14 cellular contexts compared by ENCODE assay signal in genomic region chr19:8449830-8450229, GRCh38. TPM values are rescaled to one million over a fixed set of nuclear protein-coding genes. Genes with fewer than 3 reads are reported as not detected.
A peak's percentile ranks its signal among the peaks of the same experiment; 100 is the strongest.
DNase-seq lines count a peak whose midpoint lies in the region; ATAC-seq, FAIRE-seq and TF ChIP-seq lines count a peak whose summit lies in the region.
"Had no signal": no experiment of that assay in that cellular context is flagged by ENCODE, and none has a peak within 500 bp of the region (broad histone marks: within the 10 kb centered on the region; RNA-seq: fewer than 3 reads in every experiment).

No MANE protein-coding gene starts in this region.

- in situ Hi-C loops in HepG2 (cut with HindIII; ENCODE audit: extremely low pct_ligation_motif_present, low pct_unique_long_range_greater_than_20kb), result loop anchor here (5.0 kb wide), 1 partner anchor 38 kb away; the partner anchor contains the start of gene MARCHF2

- CTCF ChIA-PET in HepG2 (lab: Yijun Ruan, JAX; ENCODE audit: low intra/inter-chr PET ratio, low total read pairs), result no interaction called here

- H3K4me3 Mint-ChIP-seq in activated naive CD8-positive, alpha-beta T cell treated with anti-CD3 and anti-CD28 coated beads for 36 hours, result no peak overlapping the region

- TF ChIP-seq EP300 in HepG2 (IDR thresholded peaks at IDR 0.05; ENCODE audit: low read depth in 2 of 2, low read length in 2 of 2) (no peak), HepG2 (CRISPR knock-in tag; IDR thresholded peaks at IDR 0.05; ENCODE audit: borderline replicate concordance) (no peak)

- DNase-seq in HepG2 (ENCODE audit: low spot score) (peak; percentile 25), right lobe of liver (no peak), kidney (no peak), glomerular visceral epithelial cell (ENCODE audit: extremely low spot score) (no peak), GF-D8 (lab: John Stamatoyannopoulos, UW) (no peak)
- DNase-seq in activated naive CD8-positive, alpha-beta T cell treated with anti-CD3 and anti-CD28 coated beads for 36 hours, result no peak
- no peak for DNase-seq in stimulated activated CD4-positive, alpha-beta T cell treated with anti-CD3 and anti-CD28 coated beads, Interleukin-12 subunit alpha, Interleukin-12 subunit beta, amount 100 ng/mL, for 4 hours
- DNase-seq: activated CD8-positive, alpha-beta memory T cell treated with anti-CD3 and anti-CD28 coated beads, Interleukin-2, amount 50 U/mL, for 48 hours; central memory CD4-positive, alpha-beta T cell; GM23248; thyroid gland had no signal

- H3K9me3 ChIP-seq in HepG2 (ENCODE audit: low read length) (no peaks in the 10 kb centered on the region), right lobe of liver (no peaks in the 10 kb centered on the region), kidney (ENCODE audit: control insufficient read depth in 1 of 2, low read length in 2 of 2) (no peaks in the 10 kb centered on the region)
- H3K9me3 ChIP-seq: thyroid gland had no signal

- H3K4me1 Mint-ChIP-seq in activated naive CD8-positive, alpha-beta T cell treated with anti-CD3 and anti-CD28 coated beads for 36 hours, result peaks cover 69% of the 10 kb centered on the region

- peaks cover 43% of the 10 kb centered on the region for H3K36me3 Mint-ChIP-seq in activated naive CD8-positive, alpha-beta T cell treated with anti-CD3 and anti-CD28 coated beads for 36 hours

- H3K4me3 ChIP-seq in HepG2 (replicated peaks in 1 of 3; ENCODE audit: insufficient read depth in 1 of 3, low read depth in 2 of 3, low read length in 3 of 3) (no peak overlapping the region), right lobe of liver (no peak overlapping the region), kidney (ENCODE audit: low read length in 2 of 2) (peak overlapping the region; percentile 22 to 32)
- H3K4me3 ChIP-seq: GM23248, thyroid gland had no signal

- H3K9ac ChIP-seq in HepG2 (ENCODE audit: insufficient read depth, low read depth, low read length), result peak overlapping the region; percentile 12; the same call in 1 of the 2 replicates
- H3K9ac ChIP-seq in kidney (ENCODE audit: low read length in 2 of 2), result no peak overlapping the region
- H3K9ac ChIP-seq: GM23248, KMS-11 had no signal

- H3K36me3 ChIP-seq in HepG2 (replicated peaks in 1 of 2; ENCODE audit: control insufficient read depth in 1 of 2, insufficient read depth in 2 of 2, low read length in 2 of 2), result peaks cover 8 to 28% of the 10 kb centered on the region in 2 experiments
- H3K36me3 ChIP-seq in right lobe of liver, result peaks cover 0 to 10% (median 2%) of the 10 kb centered on the region in 4 donors
- peaks cover 0 to 19% of the 10 kb centered on the region in 2 donors for H3K36me3 ChIP-seq in kidney (ENCODE audit: control insufficient read depth in 1 of 2, insufficient read depth in 2 of 2, low read length in 2 of 2)
- H3K36me3 ChIP-seq: thyroid gland had no signal

- peak overlapping the region; percentile 63 for H3K4me2 ChIP-seq in HepG2 (ENCODE audit: low read depth, low read length)
- H3K4me2 ChIP-seq: KMS-11 had no signal

- H3K4me1 ChIP-seq in HepG2 (ENCODE audit: insufficient read depth, low read length) (peaks cover 75% of the 10 kb centered on the region), right lobe of liver (peaks cover 5 to 78% (median 33%) of the 10 kb centered on the region in 4 donors), kidney (ENCODE audit: control insufficient read depth in 1 of 2, insufficient read depth in 1 of 2, low read depth in 1 of 2, low read length in 2 of 2) (peaks cover 42 to 55% of the 10 kb centered on the region in 2 donors)

- H4K20me1 ChIP-seq in HepG2 (ENCODE audit: insufficient read depth, low read length), result peaks cover 93% of the 10 kb centered on the region

- BruUV-seq in HepG2 (replicated peaks; lab: Mats Ljungman, UMichigan), result no TSS peak

- H3K27ac ChIP-seq in HepG2 (ENCODE audit: extremely low read length, insufficient read depth, low read length) (peak overlapping the region; percentile 9), right lobe of liver (no peak overlapping the region), kidney (ENCODE audit: low read depth in 2 of 2, low read length in 2 of 2) (no peak overlapping the region)
- H3K27ac ChIP-seq: GM23248, KMS-11, thyroid gland had no signal

- POLR2A ChIA-PET in HepG2 (lab: Yijun Ruan, JAX), result interaction anchor here (1.0 to 2.4 kb wide), 4 partner anchors 25 to 97 kb away, joined by 3 to 13 read pairs (median 5); partner anchors contain the start of genes MARCHF2 and ZNF414

- TF ChIP-seq CTCF in HepG2 (CRISPR knock-in tag; IDR thresholded peaks at IDR 0.05) (no peak), right lobe of liver (IDR thresholded peaks at IDR 0.05) (no peak), kidney (IDR thresholded peaks at IDR 0.05; ENCODE audit: borderline replicate concordance, extremely low read depth, insufficient read depth) (no peak)

- TF ChIP-seq POLR2A in HepG2 (IDR thresholded peaks at IDR 0.05; ENCODE audit: insufficient read depth in 1 of 2, low read depth in 2 of 2, low read length in 2 of 2), result 0 out of 4 replicates have a peak, but pooled peaks of 1 of the 2 experiments have one; percentile 15
- TF ChIP-seq POLR2A in right lobe of liver (IDR thresholded peaks at IDR 0.05), result no peak

- H3K27ac Mint-ChIP-seq in activated naive CD8-positive, alpha-beta T cell treated with anti-CD3 and anti-CD28 coated beads for 36 hours, result peak overlapping the region; percentile 44

- 69% methylated on average over 6 of the region's 8 CpGs for WGBS in HepG2 (ENCODE audit: low lambda C conversion rate)
- 72% methylated on average over 4 of the region's 8 CpGs for WGBS in right lobe of liver (ENCODE audit: insufficient coverage, low coverage, low lambda C conversion rate, missing lambda C conversion rate)

- no peak for TF ChIP-seq RAD21 in HepG2 (CRISPR knock-in tag; IDR thresholded peaks at IDR 0.05)

- no peak overlapping the region for H2AFZ ChIP-seq in HepG2 (ENCODE audit: low read length)
- H2AFZ ChIP-seq: GM23248 had no signal

- ATAC-seq in HepG2 (peak; percentile 45), right lobe of liver (no peak), GM21447 (IDR thresholded peaks at IDR 0.05; ENCODE audit: unreplicated experiment) (no peak)
- ATAC-seq: left lobe of liver had no signal

- intact Hi-C loops in HepG2 (cut with micrococcal nuclease; ENCODE audit: unreplicated experiment) (loop anchor here (5.0 to 10.0 kb wide), 2 partner anchors 38 to 95 kb away; partner anchors contain the start of gene MARCHF2), right lobe of liver (cut with DNase I) (no loop called here), kidney (cut with DNase I) (no loop called here)

- H3K27me3 Mint-ChIP-seq in activated naive CD8-positive, alpha-beta T cell treated with anti-CD3 and anti-CD28 coated beads for 36 hours, result no peaks in the 10 kb centered on the region

- H3K27me3 ChIP-seq in HepG2 (ENCODE audit: control insufficient read depth in 1 of 2, insufficient read depth in 2 of 2, low read length in 2 of 2) (no peaks in the 10 kb centered on the region), right lobe of liver (no peaks in the 10 kb centered on the region)
- H3K27me3 ChIP-seq: thyroid gland had no signal

- peaks cover 96% of the 10 kb centered on the region for H3K79me2 ChIP-seq in HepG2 (ENCODE audit: insufficient read depth, low read length)

- H3K9me3 Mint-ChIP-seq in activated naive CD8-positive, alpha-beta T cell treated with anti-CD3 and anti-CD28 coated beads for 36 hours, result no peaks in the 10 kb centered on the region

- no peak for FAIRE-seq in HepG2 (lab: Jason Lieb, UNC)
- FAIRE-seq in kidney (lab: Jason Lieb, UNC), result no peak

RNA-seq across cellular contexts. Expression of gene HNRNPM, which starts 5.1 kb away (rescaled TPM):
- total RNA-seq in HepG2 (2016; rRNA removed; fragmentation: Illumina TruSeq; extraction: Trizol) (102 and 144 TPM in 2 replicates), right lobe of liver (10 to 100 TPM; 31.8 to 82.5 (median 58.6) TPM), kidney (164 TPM)
- 28.1 and 31.3 TPM in 2 replicates for total RNA-seq in HepG2 (2016; cell fraction: cytosol; rRNA removed; fragmentation: Illumina TruSeq; extraction: Trizol; ENCODE audit: low read depth)
- 105 and 130 TPM in 2 replicates for total RNA-seq in HepG2 (2016; cell fraction: insoluble cytoplasmic fraction; rRNA removed; fragmentation: Illumina TruSeq; extraction: Trizol)
- 29.6 and 34.4 TPM in 2 replicates for total RNA-seq in HepG2 (2016; cell fraction: membrane; rRNA removed; fragmentation: Illumina TruSeq; extraction: Trizol)
- total RNA-seq in HepG2 (2016; cell fraction: nucleus; rRNA removed; fragmentation: Illumina TruSeq; extraction: Trizol), result 79.0 and 100 TPM in 2 replicates
- polyA plus RNA-seq in HepG2 (2011; rRNA removed) (53.7 and 56.7 TPM in 2 replicates), kidney (ENCODE audit: insufficient read depth, low read depth, low replicate concordance) (103 TPM)
- 57.0 and 126 TPM in 2 replicates for polyA plus RNA-seq in HepG2 (2011; cell fraction: cytosol; rRNA removed)
- 114 and 125 TPM in 2 replicates for polyA plus RNA-seq in HepG2 (2011; cell fraction: nucleus; rRNA removed)
- polyA plus RNA-seq in HepG2 (2012), result 107 and 138 TPM in 2 replicates
- polyA plus RNA-seq in HepG2 (2016; cell fraction: cytosol; fragmentation: Illumina TruSeq; extraction: Trizol; ENCODE audit: low read depth), result 12.0 and 13.3 TPM in 2 replicates
- polyA plus RNA-seq in HepG2 (2016; cell fraction: insoluble cytoplasmic fraction; fragmentation: Illumina TruSeq; extraction: Trizol; ENCODE audit: low read depth), result 244 and 309 TPM in 2 replicates
- polyA plus RNA-seq in HepG2 (2016; cell fraction: membrane; fragmentation: Illumina TruSeq; extraction: Trizol; ENCODE audit: low read depth), result 17.6 and 27.0 TPM in 2 replicates
- polyA plus RNA-seq in HepG2 (2016; cell fraction: nucleus; fragmentation: Illumina TruSeq; extraction: Trizol; ENCODE audit: insufficient read depth, low read depth), result 181 and 202 TPM in 2 replicates
- 64.5 and 120 TPM in 2 replicates for polyA minus RNA-seq in HepG2 (2011; rRNA and poly(A)+ RNA removed; ENCODE audit: low replicate concordance)
- polyA minus RNA-seq in HepG2 (2011; cell fraction: cytosol; rRNA and poly(A)+ RNA removed), result 53.3 and 60.8 TPM in 2 replicates
- 85.2 and 90.0 TPM in 2 replicates for polyA minus RNA-seq in HepG2 (2011; cell fraction: nucleus; rRNA and poly(A)+ RNA removed)
- 100 to 1,000 TPM; 348 to 358 TPM for total RNA-seq in activated naive CD8-positive, alpha-beta T cell treated with anti-CD3 and anti-CD28 coated beads for 36 hours

RNA-seq across cellular contexts. Expression of gene MARCHF2, which starts 36.7 kb away (rescaled TPM):
- total RNA-seq in HepG2 (2016; rRNA removed; fragmentation: Illumina TruSeq; extraction: Trizol) (10.6 and 12.7 TPM in 2 replicates), right lobe of liver (100 to 1,000 TPM in 2 of 6 experiments, 10 to 100 TPM in 4; 22.5 to 146 (median 32.3) TPM), kidney (48.4 TPM)
- 59.6 and 64.1 TPM in 2 replicates for total RNA-seq in HepG2 (2016; cell fraction: cytosol; rRNA removed; fragmentation: Illumina TruSeq; extraction: Trizol; ENCODE audit: low read depth)
- total RNA-seq in HepG2 (2016; cell fraction: insoluble cytoplasmic fraction; rRNA removed; fragmentation: Illumina TruSeq; extraction: Trizol), result 8.2 and 12.9 TPM in 2 replicates
- 65.2 and 66.6 TPM in 2 replicates for total RNA-seq in HepG2 (2016; cell fraction: membrane; rRNA removed; fragmentation: Illumina TruSeq; extraction: Trizol)
- total RNA-seq in HepG2 (2016; cell fraction: nucleus; rRNA removed; fragmentation: Illumina TruSeq; extraction: Trizol), result 3.6 and 5.3 TPM in 2 replicates
- polyA plus RNA-seq in HepG2 (2011; rRNA removed) (13.0 and 17.0 TPM in 2 replicates), kidney (ENCODE audit: insufficient read depth, low read depth, low replicate concordance) (46.5 TPM)
- 21.1 and 28.3 TPM in 2 replicates for polyA plus RNA-seq in HepG2 (2011; cell fraction: cytosol; rRNA removed)
- 15.0 and 19.7 TPM in 2 replicates for polyA plus RNA-seq in HepG2 (2011; cell fraction: nucleus; rRNA removed)
- 6.7 and 12.0 TPM in 2 replicates for polyA plus RNA-seq in HepG2 (2012)
- 74.4 and 75.7 TPM in 2 replicates for polyA plus RNA-seq in HepG2 (2016; cell fraction: cytosol; fragmentation: Illumina TruSeq; extraction: Trizol; ENCODE audit: low read depth)
- polyA plus RNA-seq in HepG2 (2016; cell fraction: insoluble cytoplasmic fraction; fragmentation: Illumina TruSeq; extraction: Trizol; ENCODE audit: low read depth), result 8.3 and 8.9 TPM in 2 replicates
- 56.5 and 63.1 TPM in 2 replicates for polyA plus RNA-seq in HepG2 (2016; cell fraction: membrane; fragmentation: Illumina TruSeq; extraction: Trizol; ENCODE audit: low read depth)
- 8.7 and 13.2 TPM in 2 replicates for polyA plus RNA-seq in HepG2 (2016; cell fraction: nucleus; fragmentation: Illumina TruSeq; extraction: Trizol; ENCODE audit: insufficient read depth, low read depth)
- 5.3 and 38.3 TPM in 2 replicates for polyA minus RNA-seq in HepG2 (2011; rRNA and poly(A)+ RNA removed; ENCODE audit: low replicate concordance)
- polyA minus RNA-seq in HepG2 (2011; cell fraction: cytosol; rRNA and poly(A)+ RNA removed), result 11.2 and 13.2 TPM in 2 replicates
- 2.3 and 8.2 TPM in 2 replicates for polyA minus RNA-seq in HepG2 (2011; cell fraction: nucleus; rRNA and poly(A)+ RNA removed)
- total RNA-seq in activated naive CD8-positive, alpha-beta T cell treated with anti-CD3 and anti-CD28 coated beads for 36 hours, result 1 to 10 TPM; 6.1 to 6.6 TPM

RNA-seq across cellular contexts. Expression of gene PRAM1, which starts 52.6 kb away (rescaled TPM):
- total RNA-seq in HepG2 (2016; rRNA removed; fragmentation: Illumina TruSeq; extraction: Trizol), result not detected in 2 replicates
- total RNA-seq in HepG2 (2016; cell fraction: cytosol; rRNA removed; fragmentation: Illumina TruSeq; extraction: Trizol; ENCODE audit: low read depth), result not detected in 2 replicates
- total RNA-seq in HepG2 (2016; cell fraction: insoluble cytoplasmic fraction; rRNA removed; fragmentation: Illumina TruSeq; extraction: Trizol), result not detected in 2 replicates
- not detected in 2 replicates for total RNA-seq in HepG2 (2016; cell fraction: membrane; rRNA removed; fragmentation: Illumina TruSeq; extraction: Trizol)
- total RNA-seq in HepG2 (2016; cell fraction: nucleus; rRNA removed; fragmentation: Illumina TruSeq; extraction: Trizol), result not detected in 2 replicates
- polyA plus RNA-seq in HepG2 (2011; rRNA removed), result 0.03 TPM in 1 of 2 replicates, not detected in the other
- 0.03 TPM in 1 of 2 replicates, not detected in the other for polyA plus RNA-seq in HepG2 (2011; cell fraction: cytosol; rRNA removed)
- 0.33 and 0.35 TPM in 2 replicates for polyA plus RNA-seq in HepG2 (2011; cell fraction: nucleus; rRNA removed)
- 0.15 TPM in 1 of 2 replicates, not detected in the other for polyA plus RNA-seq in HepG2 (2012)
- not detected in 2 replicates for polyA plus RNA-seq in HepG2 (2016; cell fraction: cytosol; fragmentation: Illumina TruSeq; extraction: Trizol; ENCODE audit: low read depth)
- not detected in 2 replicates for polyA plus RNA-seq in HepG2 (2016; cell fraction: insoluble cytoplasmic fraction; fragmentation: Illumina TruSeq; extraction: Trizol; ENCODE audit: low read depth)
- polyA plus RNA-seq in HepG2 (2016; cell fraction: membrane; fragmentation: Illumina TruSeq; extraction: Trizol; ENCODE audit: low read depth), result not detected in 2 replicates
- polyA plus RNA-seq in HepG2 (2016; cell fraction: nucleus; fragmentation: Illumina TruSeq; extraction: Trizol; ENCODE audit: insufficient read depth, low read depth), result not detected in 2 replicates
- not detected in 2 replicates for polyA minus RNA-seq in HepG2 (2011; rRNA and poly(A)+ RNA removed; ENCODE audit: low replicate concordance)
- polyA minus RNA-seq in HepG2 (2011; cell fraction: cytosol; rRNA and poly(A)+ RNA removed), result not detected in 2 replicates
- polyA minus RNA-seq in HepG2 (2011; cell fraction: nucleus; rRNA and poly(A)+ RNA removed), result not detected in 2 replicates
- total RNA-seq in right lobe of liver, result 1 to 10 TPM in 5 of 6 experiments, under 1 TPM in 1; 0.74 to 3.3 (median 1.5) TPM
- under 1 TPM; 0.33 to 0.68 TPM for total RNA-seq in activated naive CD8-positive, alpha-beta T cell treated with anti-CD3 and anti-CD28 coated beads for 36 hours
- 4.6 TPM for total RNA-seq in kidney
- 0.99 TPM for polyA plus RNA-seq in kidney (ENCODE audit: insufficient read depth, low read depth, low replicate concordance)
- total RNA-seq: GM23248 had no signal
- polyA plus RNA-seq: GM23248 had no signal

RNA-seq across cellular contexts. Expression of gene RAB11B, which starts 59.7 kb away (rescaled TPM):
- total RNA-seq in HepG2 (2016; rRNA removed; fragmentation: Illumina TruSeq; extraction: Trizol), result 6.0 and 11.5 TPM in 2 replicates
- 3.2 and 5.3 TPM in 2 replicates for total RNA-seq in HepG2 (2016; cell fraction: cytosol; rRNA removed; fragmentation: Illumina TruSeq; extraction: Trizol; ENCODE audit: low read depth)
- total RNA-seq in HepG2 (2016; cell fraction: insoluble cytoplasmic fraction; rRNA removed; fragmentation: Illumina TruSeq; extraction: Trizol), result 5.3 and 9.6 TPM in 2 replicates
- 5.5 and 8.1 TPM in 2 replicates for total RNA-seq in HepG2 (2016; cell fraction: membrane; rRNA removed; fragmentation: Illumina TruSeq; extraction: Trizol)
- 10.6 and 12.6 TPM in 2 replicates for total RNA-seq in HepG2 (2016; cell fraction: nucleus; rRNA removed; fragmentation: Illumina TruSeq; extraction: Trizol)
- polyA plus RNA-seq in HepG2 (2011; rRNA removed), result 28.4 and 39.6 TPM in 2 replicates
- polyA plus RNA-seq in HepG2 (2011; cell fraction: cytosol; rRNA removed), result 25.6 and 37.5 TPM in 2 replicates
- 145 and 155 TPM in 2 replicates for polyA plus RNA-seq in HepG2 (2011; cell fraction: nucleus; rRNA removed)
- polyA plus RNA-seq in HepG2 (2012), result 60.0 and 70.4 TPM in 2 replicates
- 12.4 and 13.3 TPM in 2 replicates for polyA plus RNA-seq in HepG2 (2016; cell fraction: cytosol; fragmentation: Illumina TruSeq; extraction: Trizol; ENCODE audit: low read depth)
- polyA plus RNA-seq in HepG2 (2016; cell fraction: insoluble cytoplasmic fraction; fragmentation: Illumina TruSeq; extraction: Trizol; ENCODE audit: low read depth), result 42.9 and 48.7 TPM in 2 replicates
- 18.3 and 20.3 TPM in 2 replicates for polyA plus RNA-seq in HepG2 (2016; cell fraction: membrane; fragmentation: Illumina TruSeq; extraction: Trizol; ENCODE audit: low read depth)
- 54.5 and 58.9 TPM in 2 replicates for polyA plus RNA-seq in HepG2 (2016; cell fraction: nucleus; fragmentation: Illumina TruSeq; extraction: Trizol; ENCODE audit: insufficient read depth, low read depth)
- 12.0 and 69.0 TPM in 2 replicates for polyA minus RNA-seq in HepG2 (2011; rRNA and poly(A)+ RNA removed; ENCODE audit: low replicate concordance)
- 33.6 and 48.7 TPM in 2 replicates for polyA minus RNA-seq in HepG2 (2011; cell fraction: cytosol; rRNA and poly(A)+ RNA removed)
- polyA minus RNA-seq in HepG2 (2011; cell fraction: nucleus; rRNA and poly(A)+ RNA removed), result 27.7 and 30.1 TPM in 2 replicates
- 10 to 100 TPM; 27.2 to 58.0 (median 54.2) TPM for total RNA-seq in right lobe of liver
- 10 to 100 TPM; 60.9 to 65.5 TPM for total RNA-seq in activated naive CD8-positive, alpha-beta T cell treated with anti-CD3 and anti-CD28 coated beads for 36 hours
- total RNA-seq in kidney, result 146 TPM
- 148 TPM for polyA plus RNA-seq in kidney (ENCODE audit: insufficient read depth, low read depth, low replicate concordance)

Comparison
In these comparisons a context has a peak if more than half of its experiments do, and no peak if none do; other contexts are left out.
1. H3K4me3 ChIP-seq: peak in kidney (2 of 2); none in HepG2 (0 of 3) and right lobe of liver (0 of 3).